1 cellular context compared by ENCODE assay signal in the genomic region with DNA sequence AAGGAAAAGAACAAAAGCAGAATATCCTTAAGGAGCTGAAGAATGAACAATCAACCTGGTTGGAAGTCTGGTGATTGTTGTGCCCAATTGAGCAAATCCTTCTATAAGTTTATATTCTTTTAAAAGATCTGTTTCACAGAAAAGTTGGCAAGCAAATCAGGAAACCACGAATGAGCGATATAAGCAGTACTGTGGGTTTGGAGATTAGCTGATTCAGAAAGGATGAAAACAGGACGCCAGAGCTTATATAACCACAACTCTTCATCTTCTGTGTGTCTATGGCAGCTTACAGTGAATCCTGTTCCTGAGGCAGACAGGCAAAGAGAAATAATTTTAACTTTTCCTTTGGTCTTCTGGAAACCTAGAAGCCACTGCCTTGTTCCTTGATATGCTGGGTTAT.
TF ChIP-seq lines count a peak whose summit lies in the region.

No MANE protein-coding gene starts in this region.

TF ChIP-seq in IMR-90, 13 proteins besides CTCF, POLR2A, EP300 and RAD21 (continued from another document):
- TF ChIP-seq USF2 (IDR thresholded peaks at IDR 0.05; ENCODE audit: low read depth, low read length), result no peak
- TF ChIP-seq MAFK (IDR thresholded peaks at IDR 0.05; ENCODE audit: low read depth, low read length), result no peak
- no peak for TF ChIP-seq CHD1 (IDR thresholded peaks at IDR 0.05; ENCODE audit: low read depth, low read length)
- TF ChIP-seq MXI1 (IDR thresholded peaks at IDR 0.05; ENCODE audit: borderline replicate concordance, low read depth, low read length), result no peak
- no peak for TF ChIP-seq NFE2L2 (IDR thresholded peaks at IDR 0.05; ENCODE audit: low read depth, low read length)
